Comparison of ENCODE assay signal across 23 cellular contexts in genomic region chr15:89369548-89369947, GRCh38.
"Had no signal": no experiment of that assay in that cellular context is flagged by ENCODE, and none has a peak within 500 bp of the region (broad histone marks: within the 10 kb centered on the region; RNA-seq: fewer than 3 reads in every experiment).

No MANE protein-coding gene starts in this region.

- H3K36me3 Mint-ChIP-seq: activated CD4-positive, alpha-beta memory T cell treated with anti-CD3 and anti-CD28 coated beads for 36 hours; memory B cell had no signal

- H3K4me3 Mint-ChIP-seq: activated CD4-positive, alpha-beta memory T cell treated with anti-CD3 and anti-CD28 coated beads for 36 hours; activated naive CD4-positive, alpha-beta T cell treated with anti-CD3 and anti-CD28 coated beads, Interleukin-2, amount 10 ng/mL, durations not matched to agents 7 days and 5 days; activated T-cell treated with anti-CD3 and anti-CD28 coated beads, Interleukin-2, amount 50 U/mL, for 72 hours; endodermal cell; memory B cell; nephron progenitor cell; T-helper 17 cell had no signal

- H3K27ac ChIP-seq: colonic mucosa, epithelial cell of prostate, gastroesophageal sphincter, heart left ventricle, prostate gland, spleen, testis had no signal

- H3K27ac Mint-ChIP-seq: activated CD4-positive, alpha-beta memory T cell treated with anti-CD3 and anti-CD28 coated beads for 36 hours; activated T-cell treated with anti-CD3 and anti-CD28 coated beads, Interleukin-2, amount 50 U/mL, for 72 hours; endodermal cell; memory B cell; nephron progenitor cell; T-helper 17 cell had no signal

- DNase-seq: activated CD4-positive, alpha-beta memory T cell treated with anti-CD3 and anti-CD28 coated beads for 36 hours; activated CD4-positive, alpha-beta T cell treated with anti-CD3 and anti-CD28 coated beads for 48 hours; activated effector memory CD4-positive, alpha-beta T cell treated with anti-CD3 and anti-CD28 coated beads, Interleukin-2, amount 50 U/mL, for 16 hours; activated naive CD4-positive, alpha-beta T cell treated with anti-CD3 and anti-CD28 coated beads, Interleukin-2, amount 10 ng/mL, durations not matched to agents 7 days and 5 days; activated T-cell treated with anti-CD3 and anti-CD28 coated beads, Interleukin-2, amount 50 U/mL, for 72 hours; central memory CD4-positive, alpha-beta T cell; colonic mucosa; heart left ventricle; left colon; nephron progenitor cell; spleen; stimulated activated CD4-positive, alpha-beta T cell treated with anti-CD3 and anti-CD28 coated beads, Interleukin-4, amount 100 ng/mL, for 1 hour; stimulated activated naive CD4-positive, alpha-beta T cell; SW 1271; T-helper 17 cell; testis; trophoblast cell had no signal

- H3K9me3 ChIP-seq: colonic mucosa, gastroesophageal sphincter, heart left ventricle, prostate gland, spleen, testis had no signal

- H3K4me1 Mint-ChIP-seq: nephron progenitor cell had no signal

- H3K4me3 ChIP-seq: colonic mucosa, gastroesophageal sphincter, heart left ventricle, prostate gland, spleen, testis had no signal

- FAIRE-seq: keratinocyte had no signal

- H3K9me3 Mint-ChIP-seq: activated CD4-positive, alpha-beta memory T cell treated with anti-CD3 and anti-CD28 coated beads for 36 hours; activated naive CD4-positive, alpha-beta T cell treated with anti-CD3 and anti-CD28 coated beads, Interleukin-2, amount 10 ng/mL, durations not matched to agents 7 days and 5 days; activated T-cell treated with anti-CD3 and anti-CD28 coated beads, Interleukin-2, amount 50 U/mL, for 72 hours; memory B cell; nephron progenitor cell had no signal

- H3K36me3 ChIP-seq: colonic mucosa, gastroesophageal sphincter, heart left ventricle, prostate gland, spleen had no signal
